ENCODE assay signal across 19 cellular contexts in genomic region chr5:78376315-78376714, GRCh38. TPM values are rescaled to one million over a fixed set of nuclear protein-coding genes. Genes with fewer than 3 reads are reported as not detected.
DNase-seq lines count a peak whose midpoint lies in the region; ATAC-seq and TF ChIP-seq lines count a peak whose summit lies in the region.
"Had no signal": no experiment of that assay in that cellular context is flagged by ENCODE, and none has a peak within 500 bp of the region (broad histone marks: within the 10 kb centered on the region; RNA-seq: fewer than 3 reads in every experiment).

No MANE protein-coding gene starts in this region.

- H3K4me1 ChIP-seq in SK-N-SH (ENCODE audit: control insufficient read depth in 1 of 2, insufficient read depth in 2 of 2, low read depth in 1 of 2, low read length in 1 of 2) (peaks cover 0 to 17% of the 10 kb centered on the region in 2 experiments; a peak in 2 of 4 replicates), body of pancreas (peaks cover 24% of the 10 kb centered on the region), skeletal muscle satellite cell (ENCODE audit: control insufficient read depth, insufficient read depth, low read length) (peaks cover 20% of the 10 kb centered on the region), mucosa of descending colon (ENCODE audit: low read depth) (no peaks in the 10 kb centered on the region), colonic mucosa (no peaks in the 10 kb centered on the region)
- H3K4me1 ChIP-seq: HAP-1 had no signal

- DNase-seq in SK-N-SH: no peak
- DNase-seq in body of pancreas: no peak
- DNase-seq in nephron progenitor cell: no peak
- DNase-seq in putamen (ENCODE audit: low spot score): no peak
- DNase-seq in mucosa of descending colon: no peak
- DNase-seq in colonic mucosa: no peak
- DNase-seq: Calu3; CD8-positive, alpha-beta T cell; DMS 273 treated with DMSO at 0.1 percent for 48 hours; DMS53; DND-41 had no signal

- H3K27ac ChIP-seq in SK-N-SH (ENCODE audit: low read depth in 2 of 2, low read length in 1 of 2) (no peak overlapping the region), body of pancreas (peak overlapping the region; percentile 6 to 79 (median 58)), colonic mucosa (no peak overlapping the region)
- H3K27ac ChIP-seq: 22Rv1; A549; BLaER1 treated with 17β-estradiol and CSF1 and Interleukin-3, amounts not matched to agents 10 nM and 100 nM had no signal

- TF ChIP-seq CTCF in SK-N-SH (IDR thresholded peaks at IDR 0.05) (no peak), body of pancreas (IDR thresholded peaks at IDR 0.05) (no peak), nephron progenitor cell (IDR thresholded peaks at IDR 0.05) (no peak), mucosa of descending colon (IDR thresholded peaks at IDR 0.05) (no peak), colonic mucosa (IDR thresholded peaks at IDR 0.05) (no peak)

- no peaks in the 10 kb centered on the region for H3K9me2 ChIP-seq in SK-N-SH

- intact Hi-C loops in body of pancreas (cut with DNase I) (no loop called here), mucosa of descending colon (cut with DNase I, micrococcal nuclease) (no loop called here), colonic mucosa (cut with DNase I) (no loop called here)

- H3K27me3 ChIP-seq in SK-N-SH (ENCODE audit: insufficient read depth) (no peaks in the 10 kb centered on the region), body of pancreas (no peaks in the 10 kb centered on the region), skeletal muscle satellite cell (ENCODE audit: control insufficient read depth, insufficient read depth, low read length) (no peaks in the 10 kb centered on the region), colonic mucosa (no peaks in the 10 kb centered on the region)
- H3K27me3 ChIP-seq: BLaER1 treated with 17β-estradiol and CSF1 and Interleukin-3, amounts not matched to agents 10 nM and 100 nM had no signal

- H3K4me2 ChIP-seq in SK-N-SH (peak overlapping the region; percentile 27; the same call in 1 of the 2 replicates), skeletal muscle satellite cell (ENCODE audit: low read length) (peak overlapping the region; percentile 34)
- H3K4me2 ChIP-seq: A549; BLaER1 treated with 17β-estradiol and CSF1 and Interleukin-3, amounts not matched to agents 10 nM and 100 nM had no signal

- no peaks in the 10 kb centered on the region for H3K27me3 Mint-ChIP-seq in nephron progenitor cell (ENCODE audit: low read depth, poor library complexity)
- H3K27me3 Mint-ChIP-seq: B cell had no signal

- POLR2A ChIA-PET in SK-N-SH (lab: Yijun Ruan, JAX): no interaction called here

- no peak overlapping the region for H3K4me3 Mint-ChIP-seq in nephron progenitor cell
- H3K4me3 Mint-ChIP-seq: B cell; CD8-positive, alpha-beta T cell had no signal

- no peak overlapping the region for H3K4me3 ChIP-seq in SK-N-SH (ENCODE audit: low read depth in 2 of 2, low read length in 1 of 2)
- H3K4me3 ChIP-seq in body of pancreas: no peak overlapping the region
- no peak overlapping the region for H3K4me3 ChIP-seq in skeletal muscle satellite cell (ENCODE audit: low read length)
- H3K4me3 ChIP-seq in mucosa of descending colon: no peak overlapping the region
- H3K4me3 ChIP-seq in colonic mucosa: no peak overlapping the region
- H3K4me3 ChIP-seq: A549; BLaER1 treated with 17β-estradiol and CSF1 and Interleukin-3, amounts not matched to agents 10 nM and 100 nM; GM12878; HAP-1 had no signal

- H3K36me3 Mint-ChIP-seq in nephron progenitor cell (ENCODE audit: low read depth): peaks cover 30% of the 10 kb centered on the region

- H3K9me3 ChIP-seq in SK-N-SH: no peaks in the 10 kb centered on the region
- H3K9me3 ChIP-seq in body of pancreas: no peaks in the 10 kb centered on the region
- H3K9me3 ChIP-seq in skeletal muscle satellite cell (replicated peaks; ENCODE audit: low read length): no peaks in the 10 kb centered on the region
- H3K9me3 ChIP-seq in mucosa of descending colon: no peaks in the 10 kb centered on the region
- no peaks in the 10 kb centered on the region for H3K9me3 ChIP-seq in colonic mucosa
- H3K9me3 ChIP-seq: A549, HAP-1 had no signal

- H3K27ac Mint-ChIP-seq in nephron progenitor cell: peak overlapping the region; percentile 3
- H3K27ac Mint-ChIP-seq: B cell; CD8-positive, alpha-beta T cell had no signal

- peaks cover 5% of the 10 kb centered on the region for H3K9me3 Mint-ChIP-seq in nephron progenitor cell
- H3K9me3 Mint-ChIP-seq: CD8-positive, alpha-beta T cell had no signal

- peaks cover 55% of the 10 kb centered on the region for H3K79me2 ChIP-seq in SK-N-SH (ENCODE audit: insufficient read depth)

- WGBS in SK-N-SH (ENCODE audit: low lambda C conversion rate): 98% methylated on average over 3 of the region's 3 CpGs
- 19 to 38% methylated on average over 3 of the region's 3 CpGs for WGBS in body of pancreas, 2 donors

- H3F3A ChIP-seq in SK-N-SH (replicated peaks; ENCODE audit: insufficient read depth): peaks cover 9% of the 10 kb centered on the region

- no peak overlapping the region for H3K9ac ChIP-seq in SK-N-SH
- H3K9ac ChIP-seq in skeletal muscle satellite cell (ENCODE audit: low read depth, low read length): no peak overlapping the region
- H3K9ac ChIP-seq in colonic mucosa (ENCODE audit: low read depth in 2 of 2, low read length in 2 of 2): no peak overlapping the region
- H3K9ac ChIP-seq: BLaER1 treated with 17β-estradiol and CSF1 and Interleukin-3, amounts not matched to agents 10 nM and 100 nM had no signal

- H3K4me1 Mint-ChIP-seq in nephron progenitor cell: peaks cover 6% of the 10 kb centered on the region

- no peak for TF ChIP-seq RAD21 in SK-N-SH (IDR thresholded peaks at IDR 0.05; ENCODE audit: low read length)

- no peak for TF ChIP-seq EP300 in SK-N-SH (IDR thresholded peaks at IDR 0.05; ENCODE audit: borderline replicate concordance in 1 of 2, low read depth in 1 of 2, low read length in 1 of 2)

- H2AFZ ChIP-seq in SK-N-SH (ENCODE audit: low read depth): no peak overlapping the region

- TF ChIP-seq POLR2A in body of pancreas (IDR thresholded peaks at IDR 0.05): no peak

- ATAC-seq in SK-N-SH treated with all-trans-retinoic acid at 6 μM for 48 hours (no peak), body of pancreas (peak; percentile 70), mucosa of descending colon (no peak)
- ATAC-seq: A549; CD8-positive, alpha-beta T cell had no signal

- peaks cover 6% of the 10 kb centered on the region; the same call in 1 of the 2 replicates for H4K20me1 ChIP-seq in SK-N-SH (ENCODE audit: insufficient read depth)

- CTCF ChIA-PET in SK-N-SH (lab: Yijun Ruan, JAX): no interaction called here

- peaks cover 4 to 15% of the 10 kb centered on the region in 2 experiments for H3K36me3 ChIP-seq in SK-N-SH (replicated peaks in 1 of 2; ENCODE audit: control insufficient read depth in 1 of 2, insufficient read depth in 2 of 2, low read length in 1 of 2)
- no peaks in the 10 kb centered on the region for H3K36me3 ChIP-seq in body of pancreas (replicated peaks in 1 of 2; ENCODE audit: insufficient read depth in 1 of 2, low read depth in 2 of 2)
- no peaks in the 10 kb centered on the region for H3K36me3 ChIP-seq in skeletal muscle satellite cell (ENCODE audit: insufficient read depth, low read length)
- H3K36me3 ChIP-seq in mucosa of descending colon (ENCODE audit: low read depth): no peaks in the 10 kb centered on the region
- no peaks in the 10 kb centered on the region for H3K36me3 ChIP-seq in colonic mucosa
- H3K36me3 ChIP-seq: HAP-1 had no signal

TF ChIP-seq in SK-N-SH, 30 proteins besides CTCF, POLR2A, EP300 and RAD21 (continues in another document):
- TF ChIP-seq JUND (IDR thresholded peaks at IDR 0.05) (no peak), TEAD4 (IDR thresholded peaks at IDR 0.05; ENCODE audit: borderline replicate concordance, insufficient read depth) (no peak), FOXM1 (IDR thresholded peaks at IDR 0.05; ENCODE audit: low read depth) (no peak), MAX (IDR thresholded peaks at IDR 0.05; ENCODE audit: low read depth) (no peak), YY1 (IDR thresholded peaks at IDR 0.05; ENCODE audit: low read depth) (no peak), RCOR1 (IDR thresholded peaks at IDR 0.05; ENCODE audit: low read length) (no peak)
- TF ChIP-seq, protein P1, sequence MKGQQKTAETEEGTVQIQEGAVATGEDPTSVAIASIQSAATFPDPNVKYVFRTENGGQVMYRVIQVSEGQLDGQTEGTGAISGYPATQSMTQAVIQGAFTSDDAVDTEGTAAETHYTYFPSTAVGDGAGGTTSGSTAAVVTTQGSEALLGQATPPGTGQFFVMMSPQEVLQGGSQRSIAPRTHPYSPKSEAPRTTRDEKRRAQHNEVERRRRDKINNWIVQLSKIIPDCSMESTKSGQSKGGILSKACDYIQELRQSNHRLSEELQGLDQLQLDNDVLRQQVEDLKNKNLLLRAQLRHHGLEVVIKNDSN (IDR thresholded peaks at IDR 0.05; ENCODE audit: borderline replicate concordance, low read depth): no peak

TF ChIP-seq in SK-N-SH treated with all-trans-retinoic acid at 6 μM for 48 hours, 23 proteins besides CTCF, POLR2A, EP300 and RAD21 (continues in another document):
- no peak for TF ChIP-seq BACH2 (CRISPR knock-in tag; IDR thresholded peaks at IDR 0.05; ENCODE audit: borderline replicate concordance)
- TF ChIP-seq ESRRG (CRISPR knock-in tag; IDR thresholded peaks at IDR 0.05): no peak

RNA-seq across cellular contexts. Expression of gene SCAMP1, which starts 15.9 kb away (rescaled TPM):
- polyA plus RNA-seq in SK-N-SH (2012; rRNA removed): 11.5 and 18.2 TPM in 2 replicates
- polyA plus RNA-seq in SK-N-SH (2012; cell fraction: cytosol; rRNA removed): 17.2 and 20.0 TPM in 2 replicates
- polyA plus RNA-seq in SK-N-SH (2012; cell fraction: nucleus; rRNA removed): 4.5 and 9.9 TPM in 2 replicates
- total RNA-seq in body of pancreas (10 to 100 TPM; 10.2 to 15.8 TPM), mucosa of descending colon (10 to 100 TPM; 23.5 to 41.7 (median 36.1) TPM), colonic mucosa (10 to 100 TPM; 26.4 to 53.5 TPM)
- 45.4 and 45.9 TPM in 2 replicates for total RNA-seq in skeletal muscle satellite cell (2012; rRNA removed)

Comparison
In these comparisons a context has a peak if more than half of its experiments do, and no peak if none do; other contexts are left out.
1. H3K27ac ChIP-seq: peak in body of pancreas (4 of 4); none in SK-N-SH (0 of 2) and colonic mucosa (single experiment).